In genomic region chr18:57188851-57189565, GRCh38 we compare ENCODE assay signal across 23 cellular contexts. TPM values are rescaled to one million over a fixed set of nuclear protein-coding genes. Genes with fewer than 3 reads are reported as not detected.
"Had no signal": no experiment of that assay in that cellular context is flagged by ENCODE, and none has a peak within 500 bp of the region (broad histone marks: within the 10 kb centered on the region; RNA-seq: fewer than 3 reads in every experiment).

No MANE protein-coding gene starts in this region.

- ATAC-seq: K562, Panc1, PC-3 had no signal

- H3K27ac Mint-ChIP-seq: IgD-negative memory B cell had no signal

- H3K4me1 Mint-ChIP-seq: IgD-negative memory B cell had no signal

- DNase-seq: Kasumi-1, MM.1S, NCI-H1048, NCI-H1105, NCI-H1417, NCI-H1436 treated with DMSO at 0.1 percent for 48 hours, NCI-H1694, NCI-H187 treated with DMSO at 0.1 percent for 48 hours, NCI-H2029 treated with DMSO at 0.1 percent for 48 hours, NCI-H2171 treated with DMSO at 0.1 percent for 48 hours, NCI-H345, NCI-H446 treated with DMSO at 0.1 percent for 48 hours, NCI-H510A treated with DMSO at 0.1 percent for 48 hours, NCI-H526, NCI-H82, PC-3, SHP77 had no signal

- H3K36me3 Mint-ChIP-seq: IgD-negative memory B cell had no signal

- H3K4me3 ChIP-seq: K562 had no signal

RNA-seq across cellular contexts. Expression of gene BOD1L2, which starts 42.1 kb away (rescaled TPM):
- total RNA-seq: K562, M059J, OCI-LY7, PC-3, SK-MEL-5 had no signal
- polyA plus RNA-seq: IgD-negative memory B cell had no signal
